Comparison of ENCODE assay signal across 12 cellular contexts in genomic region chr12:27246774-27247173, GRCh38. TPM values are rescaled to one million over a fixed set of nuclear protein-coding genes. Genes with fewer than 3 reads are reported as not detected.
DNase-seq lines count a peak whose midpoint lies in the region; ATAC-seq, FAIRE-seq and TF ChIP-seq lines count a peak whose summit lies in the region.
"Had no signal": no experiment of that assay in that cellular context is flagged by ENCODE, and none has a peak within 500 bp of the region (broad histone marks: within the 10 kb centered on the region; RNA-seq: fewer than 3 reads in every experiment).

No MANE protein-coding gene starts in this region.

- FAIRE-seq in urothelium cell line (lab: Jason Lieb, UNC) = no peak
- FAIRE-seq: A204.1 had no signal

- no peak for TF ChIP-seq CTCF in PC-3 (conservative IDR thresholded peaks at IDR 0.05; ENCODE audit: low read depth, low read length)
- TF ChIP-seq CTCF in fibroblast of pulmonary artery (IDR thresholded peaks at IDR 0.05; ENCODE audit: low read length, missing control alignments) = no peak
- no peak for TF ChIP-seq CTCF in smooth muscle cell (IDR thresholded peaks at IDR 0.05; ENCODE audit: borderline replicate concordance, insufficient read depth, poor library complexity, severe bottlenecking)

- no peaks in the 10 kb centered on the region for H3K9me3 ChIP-seq in PC-3 (ENCODE audit: low read length)
- H3K9me3 ChIP-seq in smooth muscle cell (replicated peaks; ENCODE audit: low read depth) = no peaks in the 10 kb centered on the region

- intact Hi-C loops in PC-3 (cut with micrococcal nuclease) = loop anchor here (5.0 kb wide), 1 partner anchor 84 kb away; no protein-coding TSS in a partner anchor

- H3K4me3 ChIP-seq in PC-3 (ENCODE audit: low read length) (peak overlapping the region; percentile 80; the same call in 1 of the 2 replicates), fibroblast of pulmonary artery (replicated peaks; ENCODE audit: low read depth, low read length) (peak overlapping the region; percentile 86), smooth muscle cell (peak overlapping the region; percentile 82)
- H3K4me3 ChIP-seq: SK-N-MC had no signal

- H3K4me1 Mint-ChIP-seq in T-helper 2 cell treated with Interferon-gamma antibody and Interleukin-4, amounts not matched to agents 5 μg/mL and 100 μg/mL, for 36 hours (ENCODE audit: low read depth) = peaks cover 31% of the 10 kb centered on the region
- peaks cover 35% of the 10 kb centered on the region for H3K4me1 Mint-ChIP-seq in activated CD4-positive, alpha-beta memory T cell treated with anti-CD3 and anti-CD28 coated beads, Interleukin-2, amount 10 ng/mL, durations not matched to agents 7 days and 5 days

- no peaks in the 10 kb centered on the region for H3K27me3 Mint-ChIP-seq in T-helper 2 cell treated with Interferon-gamma antibody and Interleukin-4, amounts not matched to agents 5 μg/mL and 100 μg/mL, for 36 hours (ENCODE audit: low read depth)
- no peaks in the 10 kb centered on the region for H3K27me3 Mint-ChIP-seq in activated CD4-positive, alpha-beta memory T cell treated with anti-CD3 and anti-CD28 coated beads, Interleukin-2, amount 10 ng/mL, durations not matched to agents 7 days and 5 days

- H3K36me3 ChIP-seq in PC-3 (ENCODE audit: low read depth, low read length) = no peaks in the 10 kb centered on the region
- H3K36me3 ChIP-seq in smooth muscle cell (ENCODE audit: low read depth) = no peaks in the 10 kb centered on the region

- DNase-seq in T-helper 2 cell treated with Interferon-gamma antibody and Interleukin-4, amounts not matched to agents 5 μg/mL and 100 μg/mL, for 36 hours (ENCODE audit: low spot score) = no peak
- DNase-seq in T-helper 2 cell (no peak), PC-3 (no peak), fibroblast of pulmonary artery (ENCODE audit: low read depth) (peak; percentile 12), smooth muscle cell (lab: John Stamatoyannopoulos, UW; ENCODE audit: unreplicated experiment) (no peak), DMS114 treated with DMSO at 0.1 percent for 48 hours (lab: John Stamatoyannopoulos, UW; ENCODE audit: unreplicated experiment) (no peak), urothelium cell line (ENCODE audit: low spot score) (no peak)
- no peak for DNase-seq in activated CD4-positive, alpha-beta memory T cell treated with anti-CD3 and anti-CD28 coated beads, Interleukin-2, amount 10 ng/mL, durations not matched to agents 7 days and 5 days
- DNase-seq: activated CD8-positive, alpha-beta memory T cell treated with anti-CD3 and anti-CD28 coated beads, Interleukin-2, amount 50 U/mL, for 4 hours; occipital lobe had no signal

- no peaks in the 10 kb centered on the region for H3F3A ChIP-seq in PC-3 (ENCODE audit: low read length, unreplicated experiment)
- no peaks in the 10 kb centered on the region for H3F3A ChIP-seq in smooth muscle cell (ENCODE audit: low read depth)

- H3K79me2 ChIP-seq in PC-3 (ENCODE audit: low read length) = peaks cover 57% of the 10 kb centered on the region
- peaks cover 76% of the 10 kb centered on the region for H3K79me2 ChIP-seq in smooth muscle cell (ENCODE audit: low read depth)

- H3K4me2 ChIP-seq in PC-3 (ENCODE audit: low read length) (peak overlapping the region; percentile 94), smooth muscle cell (peak overlapping the region; percentile 88)

- H2AFZ ChIP-seq in PC-3 (ENCODE audit: low read length) (no peak overlapping the region), smooth muscle cell (ENCODE audit: low read depth) (no peak overlapping the region)

- H4K20me1 ChIP-seq in PC-3 (ENCODE audit: low read length) = no peaks in the 10 kb centered on the region
- peaks cover 67% of the 10 kb centered on the region for H4K20me1 ChIP-seq in smooth muscle cell (ENCODE audit: low read depth)

- CTCF ChIA-PET in PC-3 (lab: Charles Lee) = no interaction called here
- CTCF ChIA-PET in activated CD4-positive, alpha-beta memory T cell treated with anti-CD3 and anti-CD28 coated beads, Interleukin-2, amount 10 ng/mL, durations not matched to agents 7 days and 5 days (lab: Charles Lee) = no interaction called here

- no TSS peak for BruUV-seq in PC-3 (replicated peaks; lab: Mats Ljungman, UMichigan)

- H3K9ac ChIP-seq in PC-3 (ENCODE audit: low read length) (no peak overlapping the region), smooth muscle cell (ENCODE audit: low read depth) (peak overlapping the region; percentile 96)

- H3K27ac ChIP-seq in PC-3 (ENCODE audit: low read length) = no peak overlapping the region
- peak overlapping the region; percentile 80 for H3K27ac ChIP-seq in smooth muscle cell (ENCODE audit: low read depth)
- H3K27ac ChIP-seq: SK-N-MC had no signal

- no peaks in the 10 kb centered on the region for H3K27me3 ChIP-seq in PC-3 (ENCODE audit: low read length)
- H3K27me3 ChIP-seq in smooth muscle cell (ENCODE audit: low read depth) = no peaks in the 10 kb centered on the region

- ATAC-seq in PC-3 = no peak

- H3K36me3 Mint-ChIP-seq in T-helper 2 cell treated with Interferon-gamma antibody and Interleukin-4, amounts not matched to agents 5 μg/mL and 100 μg/mL, for 36 hours (ENCODE audit: low read depth) = peaks cover 16% of the 10 kb centered on the region
- peaks cover 24% of the 10 kb centered on the region for H3K36me3 Mint-ChIP-seq in activated CD4-positive, alpha-beta memory T cell treated with anti-CD3 and anti-CD28 coated beads, Interleukin-2, amount 10 ng/mL, durations not matched to agents 7 days and 5 days (ENCODE audit: low read depth)

- H3K9me2 ChIP-seq in PC-3 (replicated peaks; ENCODE audit: low read length) = no peaks in the 10 kb centered on the region

- H3K4me1 ChIP-seq in PC-3 (ENCODE audit: insufficient read depth, low read length) = peaks cover 28% of the 10 kb centered on the region
- peaks cover 17% of the 10 kb centered on the region for H3K4me1 ChIP-seq in smooth muscle cell (ENCODE audit: low read depth)

- H3K9me3 Mint-ChIP-seq in T-helper 2 cell treated with Interferon-gamma antibody and Interleukin-4, amounts not matched to agents 5 μg/mL and 100 μg/mL, for 36 hours = peaks cover 10% of the 10 kb centered on the region
- H3K9me3 Mint-ChIP-seq in activated CD4-positive, alpha-beta memory T cell treated with anti-CD3 and anti-CD28 coated beads, Interleukin-2, amount 10 ng/mL, durations not matched to agents 7 days and 5 days = no peaks in the 10 kb centered on the region

- 31% methylated on average over 5 of the region's 5 CpGs for WGBS in smooth muscle cell (ENCODE audit: low lambda C conversion rate)

- H3K4me3 Mint-ChIP-seq in T-helper 2 cell treated with Interferon-gamma antibody and Interleukin-4, amounts not matched to agents 5 μg/mL and 100 μg/mL, for 36 hours = peak overlapping the region; percentile 57
- no peak overlapping the region for H3K4me3 Mint-ChIP-seq in activated CD4-positive, alpha-beta memory T cell treated with anti-CD3 and anti-CD28 coated beads, Interleukin-2, amount 10 ng/mL, durations not matched to agents 7 days and 5 days

- POLR2A ChIA-PET in PC-3 (lab: Charles Lee; ENCODE audit: unreplicated experiment) = no interaction called here
- POLR2A ChIA-PET in activated CD4-positive, alpha-beta memory T cell treated with anti-CD3 and anti-CD28 coated beads, Interleukin-2, amount 10 ng/mL, durations not matched to agents 7 days and 5 days (lab: Charles Lee) = no interaction called here

- peak overlapping the region; percentile 18 for H3K27ac Mint-ChIP-seq in T-helper 2 cell treated with Interferon-gamma antibody and Interleukin-4, amounts not matched to agents 5 μg/mL and 100 μg/mL, for 36 hours
- H3K27ac Mint-ChIP-seq in activated CD4-positive, alpha-beta memory T cell treated with anti-CD3 and anti-CD28 coated beads, Interleukin-2, amount 10 ng/mL, durations not matched to agents 7 days and 5 days = no peak overlapping the region

RNA-seq across cellular contexts. Expression of gene STK38L, which starts 2.7 kb away (rescaled TPM):
- 19.4 and 32.3 TPM in 2 replicates for total RNA-seq in PC-3 (2014; rRNA removed)
- total RNA-seq in smooth muscle cell = 178 and 190 TPM in 2 replicates
- 57.8 and 82.7 TPM in 2 replicates for polyA plus RNA-seq in smooth muscle cell
- 10 to 100 TPM; 19.1 to 25.8 TPM for total RNA-seq in activated CD4-positive, alpha-beta memory T cell treated with anti-CD3 and anti-CD28 coated beads, Interleukin-2, amount 10 ng/mL, durations not matched to agents 7 days and 5 days
